In genomic region chr1:2046225-2046917, GRCh38 we compare ENCODE assay signal across 1 cellular context.
TF ChIP-seq lines count a peak whose summit lies in the region.

No MANE protein-coding gene starts in this region.

TF ChIP-seq in GM23338, 12 proteins besides CTCF, POLR2A, EP300 and RAD21 (continued from another document):
- TF ChIP-seq REST (IDR thresholded peaks at IDR 0.05; ENCODE audit: unreplicated experiment) (no peak), ETS1 (IDR thresholded peaks at IDR 0.05) (no peak), NANOG (IDR thresholded peaks at IDR 0.05; ENCODE audit: borderline replicate concordance) (no peak), EZH2 (IDR thresholded peaks at IDR 0.05; ENCODE audit: low read depth, unreplicated experiment) (no peak), EZH2phosphoT487 (IDR thresholded peaks at IDR 0.05; ENCODE audit: unreplicated experiment) (no peak)
- TF ChIP-seq, protein P1, sequence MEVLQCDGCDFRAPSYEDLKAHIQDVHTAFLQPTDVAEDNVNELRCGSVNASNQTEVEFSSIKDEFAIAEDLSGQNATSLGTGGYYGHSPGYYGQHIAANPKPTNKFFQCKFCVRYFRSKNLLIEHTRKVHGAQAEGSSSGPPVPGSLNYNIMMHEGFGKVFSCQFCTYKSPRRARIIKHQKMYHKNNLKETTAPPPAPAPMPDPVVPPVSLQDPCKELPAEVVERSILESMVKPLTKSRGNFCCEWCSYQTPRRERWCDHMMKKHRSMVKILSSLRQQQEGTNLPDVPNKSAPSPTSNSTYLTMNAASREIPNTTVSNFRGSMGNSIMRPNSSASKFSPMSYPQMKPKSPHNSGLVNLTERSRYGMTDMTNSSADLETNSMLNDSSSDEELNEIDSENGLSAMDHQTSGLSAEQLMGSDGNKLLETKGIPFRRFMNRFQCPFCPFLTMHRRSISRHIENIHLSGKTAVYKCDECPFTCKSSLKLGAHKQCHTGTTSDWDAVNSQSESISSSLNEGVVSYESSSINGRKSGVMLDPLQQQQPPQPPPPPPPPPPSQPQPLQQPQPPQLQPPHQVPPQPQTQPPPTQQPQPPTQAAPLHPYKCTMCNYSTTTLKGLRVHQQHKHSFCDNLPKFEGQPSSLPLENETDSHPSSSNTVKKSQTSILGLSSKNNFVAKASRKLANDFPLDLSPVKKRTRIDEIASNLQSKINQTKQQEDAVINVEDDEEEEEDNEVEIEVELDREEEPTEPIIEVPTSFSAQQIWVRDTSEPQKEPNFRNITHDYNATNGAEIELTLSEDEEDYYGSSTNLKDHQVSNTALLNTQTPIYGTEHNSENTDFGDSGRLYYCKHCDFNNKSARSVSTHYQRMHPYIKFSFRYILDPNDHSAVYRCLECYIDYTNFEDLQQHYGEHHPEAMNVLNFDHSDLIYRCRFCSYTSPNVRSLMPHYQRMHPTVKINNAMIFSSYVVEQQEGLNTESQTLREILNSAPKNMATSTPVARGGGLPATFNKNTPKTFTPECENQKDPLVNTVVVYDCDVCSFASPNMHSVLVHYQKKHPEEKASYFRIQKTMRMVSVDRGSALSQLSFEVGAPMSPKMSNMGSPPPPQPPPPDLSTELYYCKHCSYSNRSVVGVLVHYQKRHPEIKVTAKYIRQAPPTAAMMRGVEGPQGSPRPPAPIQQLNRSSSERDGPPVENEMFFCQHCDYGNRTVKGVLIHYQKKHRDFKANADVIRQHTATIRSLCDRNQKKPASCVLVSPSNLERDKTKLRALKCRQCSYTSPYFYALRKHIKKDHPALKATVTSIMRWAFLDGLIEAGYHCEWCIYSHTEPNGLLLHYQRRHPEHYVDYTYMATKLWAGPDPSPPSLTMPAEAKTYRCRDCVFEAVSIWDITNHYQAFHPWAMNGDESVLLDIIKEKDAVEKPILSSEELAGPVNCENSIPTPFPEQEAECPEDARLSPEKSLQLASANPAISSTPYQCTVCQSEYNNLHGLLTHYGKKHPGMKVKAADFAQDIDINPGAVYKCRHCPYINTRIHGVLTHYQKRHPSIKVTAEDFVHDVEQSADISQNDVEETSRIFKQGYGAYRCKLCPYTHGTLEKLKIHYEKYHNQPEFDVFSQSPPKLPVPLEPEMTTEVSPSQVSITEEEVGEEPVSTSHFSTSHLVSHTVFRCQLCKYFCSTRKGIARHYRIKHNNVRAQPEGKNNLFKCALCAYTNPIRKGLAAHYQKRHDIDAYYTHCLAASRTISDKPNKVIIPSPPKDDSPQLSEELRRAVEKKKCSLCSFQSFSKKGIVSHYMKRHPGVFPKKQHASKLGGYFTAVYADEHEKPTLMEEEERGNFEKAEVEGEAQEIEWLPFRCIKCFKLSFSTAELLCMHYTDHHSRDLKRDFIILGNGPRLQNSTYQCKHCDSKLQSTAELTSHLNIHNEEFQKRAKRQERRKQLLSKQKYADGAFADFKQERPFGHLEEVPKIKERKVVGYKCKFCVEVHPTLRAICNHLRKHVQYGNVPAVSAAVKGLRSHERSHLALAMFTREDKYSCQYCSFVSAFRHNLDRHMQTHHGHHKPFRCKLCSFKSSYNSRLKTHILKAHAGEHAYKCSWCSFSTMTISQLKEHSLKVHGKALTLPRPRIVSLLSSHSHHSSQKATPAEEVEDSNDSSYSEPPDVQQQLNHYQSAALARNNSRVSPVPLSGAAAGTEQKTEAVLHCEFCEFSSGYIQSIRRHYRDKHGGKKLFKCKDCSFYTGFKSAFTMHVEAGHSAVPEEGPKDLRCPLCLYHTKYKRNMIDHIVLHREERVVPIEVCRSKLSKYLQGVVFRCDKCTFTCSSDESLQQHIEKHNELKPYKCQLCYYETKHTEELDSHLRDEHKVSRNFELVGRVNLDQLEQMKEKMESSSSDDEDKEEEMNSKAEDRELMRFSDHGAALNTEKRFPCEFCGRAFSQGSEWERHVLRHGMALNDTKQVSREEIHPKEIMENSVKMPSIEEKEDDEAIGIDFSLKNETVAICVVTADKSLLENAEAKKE (CRISPR knock-in tag; IDR thresholded peaks at IDR 0.05): no peak
